ENCODE assay signal across 16 cellular contexts in the genomic region with DNA sequence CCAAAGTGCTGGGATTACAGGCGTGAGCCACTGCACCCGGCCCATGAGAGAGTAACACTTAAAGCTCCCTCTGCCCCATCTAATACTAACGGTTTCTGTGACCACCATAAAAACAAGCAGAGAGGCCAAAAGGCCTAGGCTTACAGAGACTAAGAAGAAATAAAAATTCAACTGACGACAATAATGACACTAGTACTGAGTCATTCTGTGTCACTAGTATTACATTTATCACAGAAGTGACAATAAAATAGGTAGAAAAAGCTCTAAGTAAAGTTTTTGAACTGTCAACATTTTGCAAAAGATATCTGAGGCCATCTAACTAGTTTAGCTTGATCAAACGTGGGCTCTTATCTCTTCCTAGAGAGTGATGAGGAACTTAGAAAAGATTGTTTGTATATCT. TPM values are rescaled to one million over a fixed set of nuclear protein-coding genes. Genes with fewer than 3 reads are reported as not detected.
"Had no signal": no experiment of that assay in that cellular context is flagged by ENCODE, and none has a peak within 500 bp of the region (broad histone marks: within the 10 kb centered on the region; RNA-seq: fewer than 3 reads in every experiment).

No MANE protein-coding gene starts in this region.

- H3K27ac ChIP-seq: cardiac muscle cell, gastrocnemius medialis, heart right ventricle, lower lobe of right lung, neural progenitor cell, pancreas, testis, upper lobe of left lung had no signal

- H3K9me3 Mint-ChIP-seq: activated CD4-positive, alpha-beta T cell treated with anti-CD3 and anti-CD28 coated beads, Interleukin-2, amount 10 ng/mL, durations not matched to agents 7 days and 5 days; neural progenitor cell; stimulated activated naive CD8-positive, alpha-beta T cell treated with anti-CD3 and anti-CD28 coated beads, Interleukin-15, amount 100 ng/mL, for 72 hours; WTC11 had no signal

- H3K36me3 Mint-ChIP-seq: neural progenitor cell, WTC11 had no signal

- DNase-seq: activated CD4-positive, alpha-beta T cell treated with anti-CD3 and anti-CD28 coated beads, Interleukin-2, amount 10 ng/mL, durations not matched to agents 7 days and 5 days; activated effector memory CD4-positive, alpha-beta T cell treated with Interleukin-2 at 50 U/mL for 16 hours; activated naive CD4-positive, alpha-beta T cell treated with anti-CD3 and anti-CD28 coated beads, Interleukin-2, amount 50 U/mL, for 16 hours; erythroblast; gastrocnemius medialis; heart right ventricle; left colon; lower lobe of right lung; pancreas; stimulated activated naive CD8-positive, alpha-beta T cell treated with anti-CD3 and anti-CD28 coated beads, Interleukin-15, amount 100 ng/mL, for 72 hours; testis; upper lobe of left lung had no signal

- H3K4me1 ChIP-seq: gastrocnemius medialis, heart right ventricle, lower lobe of right lung, neural progenitor cell, testis, upper lobe of left lung had no signal

- H3K27me3 Mint-ChIP-seq: activated CD4-positive, alpha-beta T cell treated with anti-CD3 and anti-CD28 coated beads, Interleukin-2, amount 10 ng/mL, durations not matched to agents 7 days and 5 days; stimulated activated naive CD8-positive, alpha-beta T cell treated with anti-CD3 and anti-CD28 coated beads, Interleukin-15, amount 100 ng/mL, for 72 hours had no signal

- H3K9ac ChIP-seq: neural progenitor cell had no signal

- H3K27ac Mint-ChIP-seq: activated CD4-positive, alpha-beta T cell treated with anti-CD3 and anti-CD28 coated beads, Interleukin-2, amount 10 ng/mL, durations not matched to agents 7 days and 5 days; neural progenitor cell; stimulated activated naive CD8-positive, alpha-beta T cell treated with anti-CD3 and anti-CD28 coated beads, Interleukin-15, amount 100 ng/mL, for 72 hours; WTC11 had no signal

- H3K27me3 ChIP-seq: cardiac muscle cell, gastrocnemius medialis, heart right ventricle, neural progenitor cell, pancreas, testis, upper lobe of left lung had no signal

- H3K4me2 ChIP-seq: neural progenitor cell had no signal

- H3K4me3 Mint-ChIP-seq: activated CD4-positive, alpha-beta T cell treated with anti-CD3 and anti-CD28 coated beads, Interleukin-2, amount 10 ng/mL, durations not matched to agents 7 days and 5 days; neural progenitor cell; stimulated activated naive CD8-positive, alpha-beta T cell treated with anti-CD3 and anti-CD28 coated beads, Interleukin-15, amount 100 ng/mL, for 72 hours; WTC11 had no signal

- H3K9me3 ChIP-seq: gastrocnemius medialis, heart right ventricle, lower lobe of right lung, pancreas, testis, upper lobe of left lung had no signal

- H3K4me3 ChIP-seq: cardiac muscle cell, gastrocnemius medialis, heart right ventricle, lower lobe of right lung, neural progenitor cell, pancreas, testis, upper lobe of left lung had no signal

- H3K36me3 ChIP-seq: cardiac muscle cell, gastrocnemius medialis, heart right ventricle, lower lobe of right lung, neural progenitor cell, pancreas, upper lobe of left lung had no signal

- ATAC-seq: gastrocnemius medialis; heart right ventricle; left colon; lower lobe of right lung; pancreas; sciatic nerve; stimulated activated naive CD8-positive, alpha-beta T cell treated with anti-CD3 and anti-CD28 coated beads, Interleukin-15, amount 100 ng/mL, for 72 hours; WTC11 had no signal

- H3K4me1 Mint-ChIP-seq: neural progenitor cell had no signal

- H2AFZ ChIP-seq: neural progenitor cell had no signal

RNA-seq across cellular contexts. Expression of gene AP1S3, which starts 35.7 kb away (rescaled TPM):
- total RNA-seq: cardiac muscle cell had no signal
